In genomic region chr15:79003896-79004295, GRCh38 we compare ENCODE assay signal across 17 cellular contexts. TPM values are rescaled to one million over a fixed set of nuclear protein-coding genes. Genes with fewer than 3 reads are reported as not detected.
DNase-seq lines count a peak whose midpoint lies in the region; ATAC-seq and TF ChIP-seq lines count a peak whose summit lies in the region.
"Had no signal": no experiment of that assay in that cellular context is flagged by ENCODE, and none has a peak within 500 bp of the region (broad histone marks: within the 10 kb centered on the region; RNA-seq: fewer than 3 reads in every experiment).

No MANE protein-coding gene starts in this region.

- H3K27me3 Mint-ChIP-seq in CD14-positive monocyte (ENCODE audit: low read depth in 3 of 3), result peaks cover 4 to 6% (median 4%) of the 10 kb centered on the region in 3 donors
- H3K27me3 Mint-ChIP-seq in T-helper 17 cell, result no peaks in the 10 kb centered on the region
- no peaks in the 10 kb centered on the region for H3K27me3 Mint-ChIP-seq in activated T-helper 17 cell treated with anti-CD3 and anti-CD28 coated beads, Interleukin-2, amount 50 U/mL, for 72 hours

- peak overlapping the region; percentile 13 for H3K9ac ChIP-seq in neuronal stem cell (ENCODE audit: low read depth, low read length, poor library complexity)

- H3K36me3 Mint-ChIP-seq in CD14-positive monocyte (no peaks in the 10 kb centered on the region), T-helper 17 cell (ENCODE audit: low read depth) (no peaks in the 10 kb centered on the region)
- no peaks in the 10 kb centered on the region for H3K36me3 Mint-ChIP-seq in activated T-helper 17 cell treated with anti-CD3 and anti-CD28 coated beads, Interleukin-2, amount 50 U/mL, for 72 hours (ENCODE audit: low read depth)

- peak overlapping the region; percentile 46 for H3K23ac ChIP-seq in neuronal stem cell (ENCODE audit: low read depth, low read length, poor library complexity)

- no peak overlapping the region for H2BK120ac ChIP-seq in neuronal stem cell (ENCODE audit: low read depth, low read length)

- H3K4me3 ChIP-seq in neuronal stem cell (ENCODE audit: low read length in 2 of 2), result no peak overlapping the region
- H3K4me3 ChIP-seq: esophagus squamous epithelium, hepatocyte had no signal

- peak overlapping the region; percentile 76 for H3K18ac ChIP-seq in neuronal stem cell (ENCODE audit: low read length)

- H2AFZ ChIP-seq in neuronal stem cell (ENCODE audit: low read length), result peak overlapping the region; percentile 85
- H2AFZ ChIP-seq: hepatocyte had no signal

- peak overlapping the region; percentile 82 for H2AK5ac ChIP-seq in neuronal stem cell (ENCODE audit: low read depth, low read length)

- no peak for TF ChIP-seq CTCF in CD14-positive monocyte (IDR thresholded peaks at IDR 0.05)
- no peak for TF ChIP-seq CTCF in GM20000 (IDR thresholded peaks at IDR 0.05; ENCODE audit: extremely low read depth, missing control alignments)

- H3K4me2 ChIP-seq in neuronal stem cell (ENCODE audit: insufficient read depth, low read length, poor library complexity, severe bottlenecking), result no peak overlapping the region
- H3K4me2 ChIP-seq: hepatocyte had no signal

- no peak overlapping the region for H3K14ac ChIP-seq in neuronal stem cell (ENCODE audit: low read length)

- no peaks in the 10 kb centered on the region for H3K36me3 ChIP-seq in neuronal stem cell (replicated peaks in 1 of 2; ENCODE audit: control insufficient read depth in 2 of 2, insufficient read depth in 2 of 2, low read length in 2 of 2)
- H3K36me3 ChIP-seq: esophagus squamous epithelium had no signal

- no CpG with 5 or more reads among the region's 24 CpGs for WGBS in neuronal stem cell (ENCODE audit: extremely low coverage in 2 of 2, insufficient read length in 2 of 2, insufficient replicate concordance in 1 of 2), 2 donors

- peak overlapping the region in 5 of 7 donors; percentile 50 to 88 (median 75) for H3K27ac Mint-ChIP-seq in CD14-positive monocyte
- H3K27ac Mint-ChIP-seq in T-helper 17 cell, result no peak overlapping the region
- no peak overlapping the region for H3K27ac Mint-ChIP-seq in activated T-helper 17 cell treated with anti-CD3 and anti-CD28 coated beads, Interleukin-2, amount 50 U/mL, for 72 hours
- H3K27ac Mint-ChIP-seq: progenitor cell of endocrine pancreas; T-helper 2 cell treated with Interferon-gamma antibody and Interleukin-4, amounts not matched to agents 5 μg/mL and 100 μg/mL, for 36 hours had no signal

- H3K79me1 ChIP-seq in neuronal stem cell (ENCODE audit: low read depth, low read length), result peaks cover 2% of the 10 kb centered on the region

- no peak overlapping the region for H3K4me3 Mint-ChIP-seq in CD14-positive monocyte
- H3K4me3 Mint-ChIP-seq in T-helper 17 cell, result peak overlapping the region; percentile 15
- H3K4me3 Mint-ChIP-seq in activated T-helper 17 cell treated with anti-CD3 and anti-CD28 coated beads, Interleukin-2, amount 50 U/mL, for 72 hours, result no peak overlapping the region
- H3K4me3 Mint-ChIP-seq: T-helper 2 cell treated with Interferon-gamma antibody and Interleukin-4, amounts not matched to agents 5 μg/mL and 100 μg/mL, for 36 hours had no signal

- H2BK5ac ChIP-seq in neuronal stem cell (ENCODE audit: low read length), result no peak overlapping the region

- H3K4me1 ChIP-seq in neuronal stem cell (ENCODE audit: control insufficient read depth in 2 of 2, insufficient read depth in 1 of 2, low read depth in 1 of 2, low read length in 2 of 2), result peaks cover 27 to 30% of the 10 kb centered on the region in 2 donors

- peak overlapping the region; percentile 22 for H2BK15ac ChIP-seq in neuronal stem cell (ENCODE audit: low read length)

- DNase-seq in CD14-positive monocyte (ENCODE audit: low spot score) (no peak), T-helper 17 cell (no peak), neuronal stem cell (ENCODE audit: low spot score) (no peak), GM20000 (ENCODE audit: low spot score) (no peak), NCI-H510A (lab: John Stamatoyannopoulos, UW) (no peak)
- no peak for DNase-seq in activated CD4-positive, alpha-beta T cell treated with anti-CD3 and anti-CD28 coated beads, Interleukin-2, amount 50 U/mL, for 4 hours
- DNase-seq: activated CD4-positive, alpha-beta T cell treated with anti-CD3 and anti-CD28 coated beads for 4 hours; anterior cingulate cortex; cortex of kidney; esophagus squamous epithelium; NCI-H2081 treated with DMSO at 0.1 percent for 48 hours; NCI-H82 had no signal

- no peaks in the 10 kb centered on the region for H3K9me3 ChIP-seq in T-helper 17 cell (ENCODE audit: control insufficient read depth, low read length, poor library complexity, severe bottlenecking)
- no peaks in the 10 kb centered on the region for H3K9me3 ChIP-seq in neuronal stem cell (replicated peaks in 1 of 2; ENCODE audit: control insufficient read depth in 2 of 2, insufficient read depth in 1 of 2, low read depth in 1 of 2, low read length in 2 of 2)
- H3K9me3 ChIP-seq: esophagus squamous epithelium had no signal

- no peak overlapping the region for H3K4ac ChIP-seq in neuronal stem cell (ENCODE audit: low read length)

- H4K91ac ChIP-seq in neuronal stem cell (ENCODE audit: low read depth, low read length, poor library complexity), result no peak overlapping the region

- intact Hi-C loops in CD14-positive monocyte (cut with micrococcal nuclease), result loop anchor here in 1 of 2 donors (2.0 to 5.0 kb wide), 3 partner anchors 15 to 97 kb away; no protein-coding TSS in a partner anchor

- no peak overlapping the region for H3K27ac ChIP-seq in neuronal stem cell (replicated peaks; ENCODE audit: low read length)
- H3K27ac ChIP-seq: esophagus squamous epithelium, hepatocyte had no signal

- H3K4me1 Mint-ChIP-seq in CD14-positive monocyte (peaks cover 37% of the 10 kb centered on the region), T-helper 17 cell (peaks cover 6% of the 10 kb centered on the region)
- H3K4me1 Mint-ChIP-seq in activated T-helper 17 cell treated with anti-CD3 and anti-CD28 coated beads, Interleukin-2, amount 50 U/mL, for 72 hours, result peaks cover 9% of the 10 kb centered on the region

- peak overlapping the region; percentile 48 for H2BK12ac ChIP-seq in neuronal stem cell (ENCODE audit: low read length)

- no peak overlapping the region for H4K8ac ChIP-seq in neuronal stem cell (ENCODE audit: low read depth, low read length)

- peaks cover 0 to 5% (median 0%) of the 10 kb centered on the region in 7 donors for H3K9me3 Mint-ChIP-seq in CD14-positive monocyte
- H3K9me3 Mint-ChIP-seq in activated T-helper 17 cell treated with anti-CD3 and anti-CD28 coated beads, Interleukin-2, amount 50 U/mL, for 72 hours, result no peaks in the 10 kb centered on the region
- H3K9me3 Mint-ChIP-seq: T-helper 2 cell treated with Interferon-gamma antibody and Interleukin-4, amounts not matched to agents 5 μg/mL and 100 μg/mL, for 36 hours had no signal

- H3K27me3 ChIP-seq in neuronal stem cell (ENCODE audit: control insufficient read depth in 3 of 3, insufficient read depth in 3 of 3, low read depth in 1 of 3, low read length in 3 of 3), result peaks cover 0 to 2% (median 0%) of the 10 kb centered on the region in 3 experiments
- H3K27me3 ChIP-seq: esophagus squamous epithelium, hepatocyte had no signal

- peak; percentile 6 for ATAC-seq in HG02588 (IDR thresholded peaks at IDR 0.05; ENCODE audit: unreplicated experiment)
- no peak for ATAC-seq in T-helper 17 cell
- no peak for ATAC-seq in activated T-helper 17 cell treated with anti-CD3 and anti-CD28 coated beads, Interleukin-2, amount 50 U/mL, for 72 hours (replicated peaks)

RNA-seq across cellular contexts. Expression of gene CTSH, which starts 59.0 kb away (rescaled TPM):
- polyA plus RNA-seq in CD14-positive monocyte, result 100 to 1,000 TPM; 756 to 884 TPM
- 100 to 1,000 TPM; 109 to 116 TPM for total RNA-seq in T-helper 17 cell
- 7.8 TPM for polyA plus RNA-seq in neuronal stem cell (2013, experiment 1 of 2)
- polyA plus RNA-seq in neuronal stem cell (2013, experiment 2 of 2), result 8.7 TPM
- 100 to 1,000 TPM; 306 to 503 TPM for total RNA-seq in activated T-helper 17 cell treated with anti-CD3 and anti-CD28 coated beads, Interleukin-2, amount 50 U/mL, for 72 hours

Comparison
In these comparisons a context has a peak if more than half of its experiments do, and no peak if none do; other contexts are left out.
1. H3K27ac Mint-ChIP-seq: peak in CD14-positive monocyte (5 of 7); none in T-helper 17 cell (single experiment) and activated T-helper 17 cell treated with anti-CD3 and anti-CD28 coated beads, Interleukin-2, amount 50 U/mL, for 72 hours (single experiment).